In the genomic region with DNA sequence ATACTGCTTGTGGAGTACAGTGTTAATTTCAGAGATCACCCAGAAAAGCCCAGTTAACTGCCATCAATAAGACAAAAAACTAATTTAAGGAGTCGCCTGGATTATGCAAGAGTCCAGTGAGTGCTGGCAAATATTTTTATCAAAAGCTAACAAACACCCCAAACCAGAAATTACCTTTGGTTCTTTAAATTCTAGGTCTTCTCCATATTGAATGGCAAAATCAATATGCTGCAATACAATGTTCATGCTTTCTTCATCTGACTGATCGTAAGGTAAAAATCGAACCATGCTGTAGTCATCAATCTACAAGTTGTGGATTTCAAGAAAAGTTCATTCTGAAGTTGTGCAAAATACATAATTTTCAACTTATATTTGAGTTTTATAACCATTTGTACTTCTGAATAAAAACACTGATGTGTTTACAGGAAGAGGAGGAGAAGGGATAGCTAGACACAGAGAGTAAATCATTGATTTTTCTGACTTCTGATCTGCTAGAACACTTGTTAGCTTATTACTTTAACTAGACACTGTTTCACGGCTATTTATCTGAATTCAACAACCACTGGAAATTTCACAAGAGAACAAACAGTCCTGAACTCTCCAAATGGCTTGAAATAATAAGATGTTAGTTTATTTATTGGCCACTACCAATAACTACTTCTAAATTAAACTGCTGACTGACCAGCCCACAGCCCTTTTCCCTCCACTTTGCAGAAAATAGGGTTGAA, we compare ENCODE assay signal across 19 cellular contexts. TPM values are rescaled to one million over a fixed set of nuclear protein-coding genes. Genes with fewer than 3 reads are reported as not detected.
DNase-seq lines count a peak whose midpoint lies in the region; ATAC-seq and TF ChIP-seq lines count a peak whose summit lies in the region.
"Had no signal": no experiment of that assay in that cellular context is flagged by ENCODE, and none has a peak within 500 bp of the region (broad histone marks: within the 10 kb centered on the region; RNA-seq: fewer than 3 reads in every experiment).

No MANE protein-coding gene starts in this region.

- no peak for TF ChIP-seq CTCF in endothelial cell (IDR thresholded peaks at IDR 0.05; ENCODE audit: unreplicated experiment)
- TF ChIP-seq CTCF in right lobe of liver (IDR thresholded peaks at IDR 0.05): no peak
- TF ChIP-seq CTCF in Caco-2 (IDR thresholded peaks at IDR 0.05; ENCODE audit: insufficient read depth in 1 of 2, low read depth in 1 of 2, low read length in 1 of 2, severe bottlenecking in 1 of 2, unreplicated experiment in 1 of 2): no peak

- H3K27ac ChIP-seq in Karpas-422 (ENCODE audit: low read length): 0 out of 2 replicates have a peak overlapping the region, but pooled peaks have one; percentile 2
- peak overlapping the region in 2 of 3 donors; percentile 45 to 83 for H3K27ac ChIP-seq in right lobe of liver
- H3K27ac ChIP-seq: 22Rv1, A549, BLaER1 had no signal

- H3K4me1 Mint-ChIP-seq in endothelial cell (ENCODE audit: unreplicated experiment) (peaks cover 10% of the 10 kb centered on the region), Caco-2 (ENCODE audit: low read depth, unreplicated experiment) (no peaks in the 10 kb centered on the region)
- peaks cover 14% of the 10 kb centered on the region for H3K4me1 Mint-ChIP-seq in activated CD4-positive, alpha-beta T cell treated with anti-CD3 and anti-CD28 coated beads for 36 hours

- ATAC-seq in right lobe of liver: peak; percentile 5 to 53 (median 22)
- ATAC-seq in activated CD4-positive, alpha-beta T cell treated with anti-CD3 and anti-CD28 coated beads for 36 hours: no peak
- ATAC-seq in HG02588 (IDR thresholded peaks at IDR 0.05; ENCODE audit: unreplicated experiment): no peak
- ATAC-seq: A549; CD8-positive, alpha-beta T cell; GM12878; GM23338 had no signal

- DNase-seq in NCI-H82 (lab: John Stamatoyannopoulos, UW): peak; percentile 27
- no peak for DNase-seq in NCI-H82 treated with DMSO at 0.1 percent for 48 hours (lab: John Stamatoyannopoulos, UW; ENCODE audit: unreplicated experiment)
- DNase-seq in Karpas-422: no peak
- no peak for DNase-seq in endothelial cell (ENCODE audit: low spot score)
- DNase-seq in right lobe of liver: no peak
- DNase-seq in activated CD4-positive, alpha-beta T cell treated with anti-CD3 and anti-CD28 coated beads for 36 hours: no peak
- no peak for DNase-seq in Caco-2
- DNase-seq: CD8-positive, alpha-beta T cell; DMS 273 treated with DMSO at 0.1 percent for 48 hours; DMS53; DND-41; EL; HCEC 1CT had no signal

- no peak overlapping the region for H3K27ac Mint-ChIP-seq in endothelial cell (ENCODE audit: unreplicated experiment)
- H3K27ac Mint-ChIP-seq in activated CD4-positive, alpha-beta T cell treated with anti-CD3 and anti-CD28 coated beads for 36 hours: no peak overlapping the region
- no peak overlapping the region for H3K27ac Mint-ChIP-seq in Caco-2 (ENCODE audit: unreplicated experiment)
- H3K27ac Mint-ChIP-seq: CD8-positive, alpha-beta T cell; GM23338 had no signal

- peaks cover 17% of the 10 kb centered on the region for H3K79me2 ChIP-seq in Karpas-422 (ENCODE audit: low read length)

- peaks cover 39% of the 10 kb centered on the region for H3K36me3 ChIP-seq in Karpas-422 (ENCODE audit: insufficient read depth, low read length)
- peaks cover 0 to 7% (median 0%) of the 10 kb centered on the region in 4 donors for H3K36me3 ChIP-seq in right lobe of liver
- H3K36me3 ChIP-seq in Caco-2 (ENCODE audit: control insufficient read depth, insufficient read depth, low read length): peaks cover 1% of the 10 kb centered on the region; the same call in 1 of the 2 replicates

- H4K20me1 ChIP-seq in Karpas-422 (ENCODE audit: insufficient read depth, low read depth, low read length): 0 out of 2 replicates have a peak, but pooled peaks cover 8% of the 10 kb centered on the region

- H3K4me1 ChIP-seq in Karpas-422 (ENCODE audit: low read length): peaks cover 44% of the 10 kb centered on the region
- peaks cover 0 to 33% (median 4%) of the 10 kb centered on the region in 4 donors for H3K4me1 ChIP-seq in right lobe of liver
- H3K4me1 ChIP-seq in Caco-2: peaks cover 5% of the 10 kb centered on the region

- POLR2A ChIA-PET in activated CD4-positive, alpha-beta T cell treated with anti-CD3 and anti-CD28 coated beads for 36 hours (lab: Charles Lee): interaction anchor here (1.4 kb wide), 1 partner anchor 15 kb away, joined by 5 read pairs; a partner anchor contains a TSS
- POLR2A ChIA-PET in Caco-2 (lab: Charles Lee): interaction anchor here (0.5 kb wide), 1 partner anchor 33 kb away, joined by 6 read pairs; no protein-coding TSS in a partner anchor

- 25% methylated on average over 4 of the region's 4 CpGs for WGBS in right lobe of liver (ENCODE audit: insufficient coverage, low coverage, low lambda C conversion rate, missing lambda C conversion rate)

- H3K4me3 Mint-ChIP-seq in endothelial cell (ENCODE audit: unreplicated experiment) (peak overlapping the region; percentile 5), Caco-2 (ENCODE audit: unreplicated experiment) (no peak overlapping the region)
- no peak overlapping the region for H3K4me3 Mint-ChIP-seq in activated CD4-positive, alpha-beta T cell treated with anti-CD3 and anti-CD28 coated beads for 36 hours
- H3K4me3 Mint-ChIP-seq: CD8-positive, alpha-beta T cell; GM23338 had no signal

- H2AFZ ChIP-seq in Karpas-422 (ENCODE audit: low read length): no peak overlapping the region
- H2AFZ ChIP-seq: GM23338 had no signal

- CTCF ChIA-PET in activated CD4-positive, alpha-beta T cell treated with anti-CD3 and anti-CD28 coated beads for 36 hours (lab: Charles Lee): interaction anchor here (0.8 to 5.9 kb wide), 5 partner anchors 16 to 151 kb away, joined by 3 to 82 read pairs (median 13); a partner anchor contains a TSS
- CTCF ChIA-PET in Caco-2 (lab: Charles Lee): no interaction called here

- H3K9me2 ChIP-seq in Karpas-422 (replicated peaks; ENCODE audit: insufficient read depth, low read length): no peaks in the 10 kb centered on the region

- H3K4me3 ChIP-seq in Karpas-422 (ENCODE audit: low read length): no peak overlapping the region
- peak overlapping the region in 2 of 3 donors; percentile 6 for H3K4me3 ChIP-seq in right lobe of liver
- no peak overlapping the region for H3K4me3 ChIP-seq in Caco-2 (ENCODE audit: low read depth, low read length)
- H3K4me3 ChIP-seq: A549, BLaER1, GM12878, GM23338 had no signal

- intact Hi-C loops in right lobe of liver (cut with DNase I): loop anchor here in 1 of 2 donors (10.0 kb wide), 2 partner anchors 61 to 141 kb away; no protein-coding TSS in a partner anchor
- intact Hi-C loops in activated CD4-positive, alpha-beta T cell treated with anti-CD3 and anti-CD28 coated beads for 36 hours (cut with DNase I, micrococcal nuclease): loop anchor here in 1 of 2 experiments (5.0 kb wide), 1 partner anchor 374 kb away; no protein-coding TSS in a partner anchor
- intact Hi-C loops in Caco-2 (cut with micrococcal nuclease; ENCODE audit: unreplicated experiment): loop anchor here (5.0 kb wide), 2 partner anchors 49 to 434 kb away; a partner anchor contains a TSS

- no peaks in the 10 kb centered on the region for H3K27me3 ChIP-seq in Karpas-422 (ENCODE audit: low read length)
- H3K27me3 ChIP-seq in right lobe of liver: no peaks in the 10 kb centered on the region
- no peaks in the 10 kb centered on the region for H3K27me3 ChIP-seq in Caco-2 (replicated peaks; ENCODE audit: control insufficient read depth, insufficient read depth, low read length)
- H3K27me3 ChIP-seq: BLaER1 had no signal

- H3K9me3 ChIP-seq in Karpas-422 (ENCODE audit: low read length) (no peaks in the 10 kb centered on the region), right lobe of liver (no peaks in the 10 kb centered on the region), Caco-2 (no peaks in the 10 kb centered on the region)
- H3K9me3 ChIP-seq: A549, BLaER1 had no signal

- H3K9me3 Mint-ChIP-seq in endothelial cell (ENCODE audit: unreplicated experiment) (no peaks in the 10 kb centered on the region), Caco-2 (ENCODE audit: unreplicated experiment) (no peaks in the 10 kb centered on the region)
- H3K9me3 Mint-ChIP-seq in activated CD4-positive, alpha-beta T cell treated with anti-CD3 and anti-CD28 coated beads for 36 hours (ENCODE audit: low read depth): no peaks in the 10 kb centered on the region
- H3K9me3 Mint-ChIP-seq: CD8-positive, alpha-beta T cell; GM23338 had no signal

- no peak for TF ChIP-seq POLR2A in right lobe of liver (IDR thresholded peaks at IDR 0.05)

- BruUV-seq in Caco-2 (replicated peaks; lab: Mats Ljungman, UMichigan): no TSS peak

- H3K36me3 Mint-ChIP-seq in endothelial cell (ENCODE audit: low read depth, unreplicated experiment) (peaks cover 10% of the 10 kb centered on the region), Caco-2 (ENCODE audit: insufficient read depth, unreplicated experiment) (peaks cover 65% of the 10 kb centered on the region)
- peaks cover 39% of the 10 kb centered on the region for H3K36me3 Mint-ChIP-seq in activated CD4-positive, alpha-beta T cell treated with anti-CD3 and anti-CD28 coated beads for 36 hours (ENCODE audit: low read depth)

- no peak overlapping the region for H3K9ac ChIP-seq in Karpas-422 (ENCODE audit: low read length)
- H3K9ac ChIP-seq: BLaER1 had no signal

- H3K4me2 ChIP-seq in Karpas-422 (ENCODE audit: low read depth, low read length, poor library complexity, severe bottlenecking): no peak overlapping the region
- H3K4me2 ChIP-seq: A549, BLaER1, GM23338 had no signal

- H3K27me3 Mint-ChIP-seq in endothelial cell (ENCODE audit: unreplicated experiment) (peaks cover 11% of the 10 kb centered on the region), Caco-2 (ENCODE audit: insufficient read depth, unreplicated experiment) (no peaks in the 10 kb centered on the region)
- H3K27me3 Mint-ChIP-seq in activated CD4-positive, alpha-beta T cell treated with anti-CD3 and anti-CD28 coated beads for 36 hours: no peaks in the 10 kb centered on the region

RNA-seq across cellular contexts. Expression of a gene that starts 3.6 kb away (rescaled TPM):
- total RNA-seq in Karpas-422 (2014; rRNA removed; shearing (Covaris generic); ENCODE audit: low replicate concordance): 240 and 483 TPM in 2 replicates
- 230 TPM for total RNA-seq in endothelial cell (ENCODE audit: unreplicated experiment)
- total RNA-seq in right lobe of liver: 100 to 1,000 TPM in 3 of 6 experiments, 10 to 100 TPM in 3; 65.4 to 291 (median 101) TPM
- total RNA-seq in activated CD4-positive, alpha-beta T cell treated with anti-CD3 and anti-CD28 coated beads for 36 hours: 100 to 1,000 TPM; 244 to 422 TPM
- total RNA-seq in Caco-2 (2022): 302 and 309 TPM in 2 replicates

RNA-seq across cellular contexts. Expression of a gene that starts 14.3 kb away (rescaled TPM):
- 28.0 and 32.8 TPM in 2 replicates for total RNA-seq in Karpas-422 (2014; rRNA removed; shearing (Covaris generic); ENCODE audit: low replicate concordance)
- total RNA-seq in endothelial cell (ENCODE audit: unreplicated experiment): 20.4 TPM
- total RNA-seq in right lobe of liver: 10 to 100 TPM in 5 of 6 experiments, 1 to 10 TPM in 1; 8.0 to 20.7 (median 13.9) TPM
- 10 to 100 TPM; 37.8 to 62.0 TPM for total RNA-seq in activated CD4-positive, alpha-beta T cell treated with anti-CD3 and anti-CD28 coated beads for 36 hours
- total RNA-seq in Caco-2 (2022): 35.0 and 39.0 TPM in 2 replicates

RNA-seq across cellular contexts. Expression of a gene that starts 14.9 kb away (rescaled TPM):
- 59.9 and 62.7 TPM in 2 replicates for total RNA-seq in Karpas-422 (2014; rRNA removed; shearing (Covaris generic); ENCODE audit: low replicate concordance)
- total RNA-seq in endothelial cell (ENCODE audit: unreplicated experiment): 3.1 TPM
- 1 to 10 TPM; 1.1 to 9.9 (median 3.1) TPM for total RNA-seq in right lobe of liver
- total RNA-seq in activated CD4-positive, alpha-beta T cell treated with anti-CD3 and anti-CD28 coated beads for 36 hours: 10 to 100 TPM; 55.2 to 57.5 TPM
- 13.1 and 15.9 TPM in 2 replicates for total RNA-seq in Caco-2 (2022)

RNA-seq across cellular contexts. Expression of a gene that starts 48.2 kb away (rescaled TPM):
- total RNA-seq in Karpas-422 (2014; rRNA removed; shearing (Covaris generic); ENCODE audit: low replicate concordance): 74.6 and 103 TPM in 2 replicates
- total RNA-seq in endothelial cell (ENCODE audit: unreplicated experiment) (116 TPM), right lobe of liver (10 to 100 TPM; 37.9 to 61.2 (median 51.1) TPM), Caco-2 (2022) (127 and 132 TPM in 2 replicates)
- total RNA-seq in activated CD4-positive, alpha-beta T cell treated with anti-CD3 and anti-CD28 coated beads for 36 hours: 100 to 1,000 TPM in 1 of 2 experiments, 10 to 100 TPM in 1; 84.4 to 103 TPM

RNA-seq across cellular contexts. Expression of a gene that starts 48.4 kb away (rescaled TPM):
- 0.32 and 1.4 TPM in 2 replicates for total RNA-seq in Karpas-422 (2014; rRNA removed; shearing (Covaris generic); ENCODE audit: low replicate concordance)
- total RNA-seq in endothelial cell (ENCODE audit: unreplicated experiment) (0.54 TPM), right lobe of liver (under 1 TPM in 5 of 6 experiments, not detected in 1; 0.37 to 0.58 (median 0.51) TPM), Caco-2 (2022) (2.8 and 3.8 TPM in 2 replicates)
- 1 to 10 TPM; 1.5 to 2.2 TPM for total RNA-seq in activated CD4-positive, alpha-beta T cell treated with anti-CD3 and anti-CD28 coated beads for 36 hours
- total RNA-seq: GM23338 had no signal

Comparison
In these comparisons a context has a peak if more than half of its experiments do, and no peak if none do; other contexts are left out.
1. H3K4me3 ChIP-seq: peak in right lobe of liver (2 of 3); none in Karpas-422 (single experiment) and Caco-2 (single experiment).
2. ATAC-seq: peak in right lobe of liver (4 of 4); none in activated CD4-positive, alpha-beta T cell treated with anti-CD3 and anti-CD28 coated beads for 36 hours (single experiment) and HG02588 (single experiment).